Comparison of ENCODE assay signal across 25 cellular contexts in the genomic region with DNA sequence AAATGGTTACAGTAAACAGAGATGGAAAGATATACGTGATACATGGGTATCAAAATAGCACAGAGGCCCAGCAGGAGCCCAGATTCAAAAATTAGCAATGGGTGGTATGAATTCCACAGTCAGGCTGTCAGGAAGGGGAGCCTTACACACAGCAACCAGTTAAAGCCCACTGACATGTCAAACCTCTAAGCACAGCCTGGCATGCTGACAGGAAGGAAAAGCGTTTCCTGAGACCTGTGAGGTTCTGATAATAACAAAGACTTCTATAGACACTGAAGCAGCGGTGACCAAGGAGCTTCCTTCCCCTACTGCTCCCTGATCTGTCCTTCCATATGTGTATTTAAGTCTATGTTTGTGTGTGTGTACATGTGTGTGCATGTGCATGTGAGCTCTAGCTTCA.
"Had no signal": no experiment of that assay in that cellular context is flagged by ENCODE, and none has a peak within 500 bp of the region (broad histone marks: within the 10 kb centered on the region; RNA-seq: fewer than 3 reads in every experiment).

No MANE protein-coding gene starts in this region.

- DNase-seq: activated B cell treated with CpG ODN at 0.5 μM for 24 hours; activated CD4-positive, alpha-beta memory T cell treated with anti-CD3 and anti-CD28 coated beads for 36 hours; activated CD4-positive, alpha-beta T cell treated with anti-CD3 and anti-CD28 coated beads for 4 hours; activated CD4-positive, alpha-beta T cell treated with anti-CD3 and anti-CD28 coated beads, Interleukin-2, amount 50 U/mL, for 1 hour; activated CD4-positive, CD25-positive, alpha-beta regulatory T cell treated with anti-CD3 and anti-CD28 coated beads, Interleukin-2, amount 50 U/mL, for 72 hours; activated CD8-positive, alpha-beta memory T cell treated with anti-CD3 and anti-CD28 coated beads, Interleukin-2, amount 50 U/mL, for 4 hours; activated naive CD4-positive, alpha-beta T cell treated with anti-CD3 and anti-CD28 coated beads, Interleukin-2, amount 10 ng/mL, durations not matched to agents 7 days and 5 days; activated naive CD8-positive, alpha-beta T cell treated with anti-CD3 and anti-CD28 coated beads, Interleukin-2, amount 50 U/mL, for 24 hours; activated T-cell treated with anti-CD3 and anti-CD28 coated beads for 4 hours; activated T-cell treated with anti-CD3 and anti-CD28 coated beads, Interleukin-2, amount 50 U/mL, for 4 hours; aorta; NCI-H1092 treated with DMSO at 0.1 percent for 48 hours; NCI-H1417 treated with DMSO at 0.1 percent for 48 hours; NCI-H1930; NCI-H2081 treated with DMSO at 0.1 percent for 48 hours; NCI-H345; NCI-H524 treated with DMSO at 0.1 percent for 48 hours; RPMI8226; SIG-M5; SW 1271; T-helper 1 cell; T-helper 2 cell; T-helper 9 cell had no signal

- H3K36me3 ChIP-seq: cardiac muscle cell had no signal

- H3K27me3 ChIP-seq: cardiac muscle cell had no signal

- H3K4me3 ChIP-seq: cardiac muscle cell had no signal

- H3K27ac ChIP-seq: cardiac muscle cell, VCaP had no signal
